Comparison of ENCODE assay signal across 8 cellular contexts in the genomic region with DNA sequence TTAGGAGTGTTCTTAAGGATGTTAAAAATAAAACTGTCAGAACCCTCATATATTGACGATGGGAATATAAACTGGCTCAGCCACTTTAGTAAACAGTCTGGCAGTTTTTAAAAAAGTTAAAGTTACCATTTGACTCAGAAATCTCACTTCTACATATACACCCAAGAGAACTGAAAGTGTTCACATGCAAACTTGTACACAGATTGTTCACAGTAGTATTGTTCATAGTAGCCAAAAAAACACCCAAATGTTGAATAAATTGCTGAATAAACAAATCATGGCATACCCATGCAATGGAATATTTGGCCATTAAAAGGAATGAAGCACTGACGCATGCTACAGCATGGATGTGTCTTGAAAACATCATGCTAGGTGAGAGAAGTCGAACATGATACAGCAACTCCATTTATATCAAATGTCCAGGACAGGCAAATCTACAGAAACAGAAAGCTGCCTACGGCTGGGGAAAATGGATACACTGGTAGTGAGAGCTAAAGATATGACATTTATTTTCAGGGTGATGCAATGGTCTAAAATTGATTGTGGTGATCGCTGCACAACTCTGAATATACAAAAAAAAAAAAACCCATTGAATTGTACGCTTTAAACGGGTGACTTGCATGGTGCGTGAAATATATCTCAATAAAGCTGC.
DNase-seq lines count a peak whose midpoint lies in the region; ATAC-seq and TF ChIP-seq lines count a peak whose summit lies in the region.

No MANE protein-coding gene starts in this region.

- TF ChIP-seq CTCF in brain microvascular endothelial cell (IDR thresholded peaks at IDR 0.05; ENCODE audit: low read depth, low read length, missing control alignments) (no peak), GM13977 (IDR thresholded peaks at IDR 0.05; ENCODE audit: extremely low read depth, insufficient read depth, missing control alignments) (no peak)

- in situ Hi-C loops in brain microvascular endothelial cell (cut with HindIII; ENCODE audit: low pct_ligation_motif_present, low sequenced_read_pairs) = no loop called here
- in situ Hi-C loops in GM13977 (cut with MboI; ENCODE audit: low pct_unique_long_range_greater_than_20kb, low sequenced_read_pairs, unreplicated experiment) = no loop called here

- no peaks in the 10 kb centered on the region for H3K27me3 ChIP-seq in brain microvascular endothelial cell (replicated peaks)

- no peak for DNase-seq in brain microvascular endothelial cell
- DNase-seq in GOT3 (lab: John Stamatoyannopoulos, UW) = no peak
- no peak for DNase-seq in NOMO-1 (lab: John Stamatoyannopoulos, UW; ENCODE audit: unreplicated experiment in 2 of 2)
- no peak for DNase-seq in GM19240 (ENCODE audit: insufficient read length, low spot score)
- DNase-seq in GM13977 (ENCODE audit: low spot score) = no peak

- H3K27ac ChIP-seq in brain microvascular endothelial cell = peak overlapping the region; percentile 21

- ATAC-seq in GM18508 (IDR thresholded peaks at IDR 0.05; ENCODE audit: insufficient read depth, unreplicated experiment) = peak; percentile 77
- ATAC-seq in GM21367 (IDR thresholded peaks at IDR 0.05; ENCODE audit: unreplicated experiment) = peak; percentile 92
- peak; percentile 89 for ATAC-seq in HG03095 (IDR thresholded peaks at IDR 0.05; ENCODE audit: unreplicated experiment)

- H3K4me3 ChIP-seq in brain microvascular endothelial cell (ENCODE audit: low read depth, low read length) = no peak overlapping the region

- peaks cover 21% of the 10 kb centered on the region for H3K36me3 ChIP-seq in brain microvascular endothelial cell (replicated peaks)
